10 cellular contexts compared by ENCODE assay signal in the genomic region with DNA sequence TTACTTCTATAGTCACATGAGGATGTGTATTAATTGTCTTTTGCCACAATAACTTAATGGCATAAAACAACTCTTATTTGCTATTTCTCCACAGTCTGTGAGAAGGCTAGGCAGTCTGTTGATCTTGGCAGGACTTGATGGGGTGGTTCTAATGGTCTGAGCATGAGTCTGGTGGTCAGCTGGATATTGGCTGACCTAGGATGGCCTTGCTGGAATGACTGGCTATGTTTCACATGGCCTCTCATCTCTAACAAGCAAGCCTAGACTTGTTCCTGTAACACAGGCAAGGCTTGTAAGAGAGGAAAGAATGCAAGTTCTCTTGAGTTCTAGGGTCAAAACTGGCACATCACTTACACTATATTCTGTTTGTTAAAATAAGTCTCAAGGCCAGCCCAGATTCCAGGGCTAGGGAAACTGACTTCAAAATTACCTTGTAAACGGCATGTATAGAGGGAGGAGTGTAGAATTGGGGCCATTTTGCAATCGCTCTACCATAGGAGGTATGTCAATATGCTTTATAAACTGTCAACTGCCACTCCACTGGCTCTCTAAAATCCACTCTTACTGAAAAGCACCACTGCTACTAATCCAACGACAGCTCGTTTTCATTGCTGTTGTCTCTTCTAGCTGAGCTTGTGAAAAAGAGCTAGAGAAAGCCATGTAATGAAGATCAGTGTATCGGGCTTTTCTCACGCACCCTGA.
DNase-seq lines count a peak whose midpoint lies in the region; ATAC-seq and TF ChIP-seq lines count a peak whose summit lies in the region.
"Had no signal": no experiment of that assay in that cellular context is flagged by ENCODE, and none has a peak within 500 bp of the region (broad histone marks: within the 10 kb centered on the region; RNA-seq: fewer than 3 reads in every experiment).

No MANE protein-coding gene starts in this region.

- H3K27me3 ChIP-seq in right atrium auricular region (no peaks in the 10 kb centered on the region), right lobe of liver (no peaks in the 10 kb centered on the region)

- no peak for TF ChIP-seq CTCF in right atrium auricular region (IDR thresholded peaks at IDR 0.05)
- TF ChIP-seq CTCF in coronary artery (IDR thresholded peaks at IDR 0.05), result no peak
- no peak for TF ChIP-seq CTCF in right lobe of liver (IDR thresholded peaks at IDR 0.05)

- ATAC-seq in Right ventricle myocardium inferior (peak; percentile 89), right lobe of liver (peak; percentile 68 to 88 (median 76)), HG03039 (IDR thresholded peaks at IDR 0.05; ENCODE audit: unreplicated experiment) (no peak)
- ATAC-seq: WTC11 had no signal

- H3K9me3 ChIP-seq in right atrium auricular region (no peaks in the 10 kb centered on the region), right lobe of liver (no peaks in the 10 kb centered on the region)

- 75% methylated on average over 6 of the region's 6 CpGs for WGBS in right lobe of liver (ENCODE audit: insufficient coverage, low coverage, low lambda C conversion rate, missing lambda C conversion rate)

- TF ChIP-seq POLR2A in right lobe of liver (IDR thresholded peaks at IDR 0.05), result no peak

- no peaks in the 10 kb centered on the region for H3K36me3 ChIP-seq in right atrium auricular region
- no peaks in the 10 kb centered on the region for H3K36me3 ChIP-seq in right lobe of liver

- intact Hi-C loops in Right ventricle myocardium inferior (cut with DNase I), result no loop called here
- intact Hi-C loops in right lobe of liver (cut with DNase I), result no loop called here

- peak; percentile 60 for DNase-seq in Right ventricle myocardium inferior (ENCODE audit: missing footprints)
- no peak for DNase-seq in right atrium auricular region (ENCODE audit: low spot score)
- no peak for DNase-seq in coronary artery (ENCODE audit: low spot score)
- DNase-seq in right lobe of liver, result peak in 1 of 3 donors; percentile 56
- no peak for DNase-seq in DMS79 treated with DMSO at 0.1 percent for 48 hours (lab: John Stamatoyannopoulos, UW)
- no peak for DNase-seq in activated T-cell treated with anti-CD3 and anti-CD28 coated beads, Interleukin-2, amount 50 U/mL, for 48 hours
- DNase-seq in stimulated activated CD4-positive, alpha-beta T cell treated with anti-CD3 and anti-CD28 coated beads, Interleukin-4, amount 100 ng/mL, for 1 hour, result no peak
- DNase-seq: activated naive CD4-positive, alpha-beta T cell had no signal

- H3K4me3 ChIP-seq in right atrium auricular region (no peak overlapping the region), coronary artery (peak overlapping the region; percentile 1), right lobe of liver (no peak overlapping the region)

- peaks cover 0 to 3% of the 10 kb centered on the region in 2 donors for H3K4me1 ChIP-seq in right atrium auricular region
- peaks cover 0 to 52% (median 16%) of the 10 kb centered on the region in 4 donors for H3K4me1 ChIP-seq in right lobe of liver

- peak overlapping the region in 1 of 2 donors; percentile 51 for H3K27ac ChIP-seq in right atrium auricular region
- peak overlapping the region; percentile 37 to 59 for H3K27ac ChIP-seq in coronary artery
- peak overlapping the region in 2 of 3 donors; percentile 39 to 47 for H3K27ac ChIP-seq in right lobe of liver
